Comparison of ENCODE assay signal across 19 cellular contexts in genomic region chr1:221169447-221169889, GRCh38.
DNase-seq lines count a peak whose midpoint lies in the region; ATAC-seq and TF ChIP-seq lines count a peak whose summit lies in the region.
"Had no signal": no experiment of that assay in that cellular context is flagged by ENCODE, and none has a peak within 500 bp of the region (broad histone marks: within the 10 kb centered on the region; RNA-seq: fewer than 3 reads in every experiment).

No MANE protein-coding gene starts in this region.

- H3K27me3 ChIP-seq in neuronal stem cell (ENCODE audit: control insufficient read depth in 3 of 3, insufficient read depth in 3 of 3, low read depth in 1 of 3, low read length in 3 of 3): no peaks in the 10 kb centered on the region

- no peak overlapping the region for H4K8ac ChIP-seq in neuronal stem cell (ENCODE audit: low read depth, low read length)

- no peaks in the 10 kb centered on the region for H3K9me3 ChIP-seq in neuronal stem cell (replicated peaks in 1 of 2; ENCODE audit: control insufficient read depth in 2 of 2, insufficient read depth in 1 of 2, low read depth in 1 of 2, low read length in 2 of 2)

- no peaks in the 10 kb centered on the region for H3K36me3 Mint-ChIP-seq in activated T-cell treated with anti-CD3 and anti-CD28 coated beads, Interleukin-2, amount 50 U/mL, for 4 hours (ENCODE audit: insufficient read depth)
- H3K36me3 Mint-ChIP-seq: CD8-positive, alpha-beta memory T cell had no signal

- no peak overlapping the region for H3K4me2 ChIP-seq in neuronal stem cell (ENCODE audit: insufficient read depth, low read length, poor library complexity, severe bottlenecking)

- WGBS in neuronal stem cell (ENCODE audit: extremely low coverage in 2 of 2, insufficient read length in 2 of 2, insufficient replicate concordance in 1 of 2), 2 donors: no CpG with 5 or more reads among the region's 2 CpGs

- H3K4me3 Mint-ChIP-seq in activated T-cell treated with anti-CD3 and anti-CD28 coated beads, Interleukin-2, amount 50 U/mL, for 4 hours: no peak overlapping the region
- H3K4me3 Mint-ChIP-seq: activated CD8-positive, alpha-beta T cell treated with anti-CD3 and anti-CD28 coated beads for 36 hours; CD8-positive, alpha-beta memory T cell; naive thymus-derived CD8-positive, alpha-beta T cell had no signal

- H3K27ac ChIP-seq in neuronal stem cell (replicated peaks; ENCODE audit: low read length): no peak overlapping the region
- H3K27ac ChIP-seq: HL-60 had no signal

- H3K23ac ChIP-seq in neuronal stem cell (ENCODE audit: low read depth, low read length, poor library complexity): no peak overlapping the region

- TF ChIP-seq CTCF in epithelial cell of esophagus (IDR thresholded peaks at IDR 0.05; ENCODE audit: insufficient read depth, low read depth, low read length, missing control alignments): no peak

- H3K27me3 Mint-ChIP-seq in activated T-cell treated with anti-CD3 and anti-CD28 coated beads, Interleukin-2, amount 50 U/mL, for 4 hours (ENCODE audit: low read depth): peaks cover 11% of the 10 kb centered on the region

- H2AK5ac ChIP-seq in neuronal stem cell (ENCODE audit: low read depth, low read length): no peak overlapping the region

- H2BK15ac ChIP-seq in neuronal stem cell (ENCODE audit: low read length): no peak overlapping the region

- no peak overlapping the region for H4K91ac ChIP-seq in neuronal stem cell (ENCODE audit: low read depth, low read length, poor library complexity)

- no peak overlapping the region for H2AFZ ChIP-seq in neuronal stem cell (ENCODE audit: low read length)

- no peak overlapping the region for H2BK120ac ChIP-seq in neuronal stem cell (ENCODE audit: low read depth, low read length)

- no peak for ATAC-seq in activated T-cell treated with anti-CD3 and anti-CD28 coated beads, Interleukin-2, amount 50 U/mL, for 4 hours
- ATAC-seq in GM19452 (IDR thresholded peaks at IDR 0.05; ENCODE audit: unreplicated experiment): no peak
- ATAC-seq: activated CD8-positive, alpha-beta T cell treated with anti-CD3 and anti-CD28 coated beads for 36 hours; left ventricle myocardium superior; naive thymus-derived CD8-positive, alpha-beta T cell; sciatic nerve had no signal

- no peak overlapping the region for H3K14ac ChIP-seq in neuronal stem cell (ENCODE audit: low read length)

- peaks cover 0 to 5% of the 10 kb centered on the region in 2 donors for H3K4me1 ChIP-seq in neuronal stem cell (ENCODE audit: control insufficient read depth in 2 of 2, insufficient read depth in 1 of 2, low read depth in 1 of 2, low read length in 2 of 2)

- H3K4me3 ChIP-seq in epithelial cell of esophagus (ENCODE audit: low read length) (no peak overlapping the region), neuronal stem cell (ENCODE audit: low read length in 2 of 2) (no peak overlapping the region)

- no peak overlapping the region for H3K4ac ChIP-seq in neuronal stem cell (ENCODE audit: low read length)

- H3K9ac ChIP-seq in neuronal stem cell (ENCODE audit: low read depth, low read length, poor library complexity): no peak overlapping the region

- peaks cover 9% of the 10 kb centered on the region for H3K9me3 Mint-ChIP-seq in activated T-cell treated with anti-CD3 and anti-CD28 coated beads, Interleukin-2, amount 50 U/mL, for 4 hours

- H2BK5ac ChIP-seq in neuronal stem cell (ENCODE audit: low read length): no peak overlapping the region

- no peaks in the 10 kb centered on the region for H3K79me1 ChIP-seq in neuronal stem cell (ENCODE audit: low read depth, low read length)

- H2BK12ac ChIP-seq in neuronal stem cell (ENCODE audit: low read length): no peak overlapping the region

- no peak overlapping the region for H3K18ac ChIP-seq in neuronal stem cell (ENCODE audit: low read length)

- peaks cover 2% of the 10 kb centered on the region for H3K4me1 Mint-ChIP-seq in activated T-cell treated with anti-CD3 and anti-CD28 coated beads, Interleukin-2, amount 50 U/mL, for 4 hours (ENCODE audit: low read depth)
- H3K4me1 Mint-ChIP-seq: CD8-positive, alpha-beta memory T cell had no signal

- peak; percentile 49 for DNase-seq in ELF-1 (ENCODE audit: low read depth, low spot score)
- DNase-seq in M059J (ENCODE audit: low read depth): peak; percentile 83
- DNase-seq in epithelial cell of esophagus (ENCODE audit: low read depth): peak; percentile 22
- peak; percentile 36 for DNase-seq in neuronal stem cell (ENCODE audit: low spot score)
- DNase-seq in activated T-cell treated with anti-CD3 and anti-CD28 coated beads, Interleukin-2, amount 50 U/mL, for 4 hours: no peak
- DNase-seq in HuH-7.5 (ENCODE audit: low spot score): no peak
- DNase-seq: activated CD8-positive, alpha-beta T cell treated with anti-CD3 and anti-CD28 coated beads for 36 hours; activated gamma-delta T cell; CD8-positive, alpha-beta memory T cell; left ventricle myocardium superior; naive thymus-derived CD8-positive, alpha-beta T cell; NCI-H1930; NK-92 treated with Interleukin-12 subunit alpha and Interleukin-12 subunit beta, amount 100 ng/mL, for 24 hours; SIG-M5; stimulated activated CD4-positive, alpha-beta T cell treated with anti-CD3 and anti-CD28 coated beads, Interleukin-4, amount 100 ng/mL, for 4 hours; stimulated activated naive CD4-positive, alpha-beta T cell had no signal

- H3K36me3 ChIP-seq in neuronal stem cell (replicated peaks in 1 of 2; ENCODE audit: control insufficient read depth in 2 of 2, insufficient read depth in 2 of 2, low read length in 2 of 2): no peaks in the 10 kb centered on the region

Comparison
In these comparisons a context has a peak if more than half of its experiments do, and no peak if none do; other contexts are left out.
1. DNase-seq: peak in ELF-1 (single experiment), M059J (single experiment), epithelial cell of esophagus (single experiment) and neuronal stem cell (single experiment); none in activated T-cell treated with anti-CD3 and anti-CD28 coated beads, Interleukin-2, amount 50 U/mL, for 4 hours (single experiment) and HuH-7.5 (single experiment).